In genomic region chr2:68088950-68089349, GRCh38 we compare ENCODE assay signal across 29 cellular contexts. TPM values are rescaled to one million over a fixed set of nuclear protein-coding genes. Genes with fewer than 3 reads are reported as not detected.
A peak's percentile ranks its signal among the peaks of the same experiment; 100 is the strongest.
DNase-seq lines count a peak whose midpoint lies in the region; TF ChIP-seq lines count a peak whose summit lies in the region.
"Had no signal": no experiment of that assay in that cellular context is flagged by ENCODE, and none has a peak within 500 bp of the region (broad histone marks: within the 10 kb centered on the region; RNA-seq: fewer than 3 reads in every experiment).

No MANE protein-coding gene starts in this region.

- no peaks in the 10 kb centered on the region for H3K9me3 Mint-ChIP-seq in T-helper 2 cell treated with Interferon-gamma antibody and Interleukin-4, amounts not matched to agents 5 μg/mL and 100 μg/mL, for 36 hours
- no peaks in the 10 kb centered on the region for H3K9me3 Mint-ChIP-seq in CD14-positive monocyte
- H3K9me3 Mint-ChIP-seq: central memory CD8-positive, alpha-beta T cell; effector memory CD8-positive, alpha-beta T cell; naive B cell had no signal

- H3K36me3 Mint-ChIP-seq in T-helper 2 cell treated with Interferon-gamma antibody and Interleukin-4, amounts not matched to agents 5 μg/mL and 100 μg/mL, for 36 hours (ENCODE audit: low read depth): no peaks in the 10 kb centered on the region
- H3K36me3 Mint-ChIP-seq in CD14-positive monocyte: no peaks in the 10 kb centered on the region
- H3K36me3 Mint-ChIP-seq: naive B cell had no signal

- H3K79me2 ChIP-seq in Loucy (ENCODE audit: insufficient read depth, low read length): no peaks in the 10 kb centered on the region

- H3K36me3 ChIP-seq in Loucy (ENCODE audit: insufficient read depth, low read length) (no peaks in the 10 kb centered on the region), mesenchymal stem cell (ENCODE audit: control insufficient read depth in 1 of 2, insufficient read depth in 2 of 2, low read depth in 1 of 2, low read length in 2 of 2) (no peaks in the 10 kb centered on the region)
- H3K36me3 ChIP-seq: BE2C, heart left ventricle, tibial nerve, WERI-Rb-1 had no signal

- H3K27me3 ChIP-seq in Loucy (ENCODE audit: insufficient read depth, low read length, poor library complexity, severe bottlenecking) (no peaks in the 10 kb centered on the region), mesenchymal stem cell (ENCODE audit: control insufficient read depth in 1 of 2, insufficient read depth in 1 of 2, low read length in 2 of 2) (peaks cover 0 to 8% of the 10 kb centered on the region in 2 experiments)
- H3K27me3 ChIP-seq: BE2C, body of pancreas, heart left ventricle, tibial nerve had no signal

- H3K9ac ChIP-seq in Loucy (ENCODE audit: low read depth, low read length, poor library complexity, severe bottlenecking) (peak overlapping the region; percentile 49), mesenchymal stem cell (ENCODE audit: low read length) (no peak overlapping the region)

- peaks cover 43% of the 10 kb centered on the region for H3K4me1 Mint-ChIP-seq in T-helper 2 cell treated with Interferon-gamma antibody and Interleukin-4, amounts not matched to agents 5 μg/mL and 100 μg/mL, for 36 hours (ENCODE audit: low read depth)
- peaks cover 6% of the 10 kb centered on the region for H3K4me1 Mint-ChIP-seq in CD14-positive monocyte
- H3K4me1 Mint-ChIP-seq: central memory CD8-positive, alpha-beta T cell; naive B cell had no signal

- no peak overlapping the region for H3K27ac ChIP-seq in mesenchymal stem cell (ENCODE audit: low read length, poor library complexity, severe bottlenecking)
- H3K27ac ChIP-seq: body of pancreas, heart left ventricle, tibial nerve, WERI-Rb-1 had no signal

- no peaks in the 10 kb centered on the region for H3K9me2 ChIP-seq in Loucy (replicated peaks; ENCODE audit: low read depth, low read length)

- no peak overlapping the region for H2BK5ac ChIP-seq in mesenchymal stem cell (ENCODE audit: low read depth, low read length, poor library complexity, severe bottlenecking)

- no peak overlapping the region for H4K8ac ChIP-seq in mesenchymal stem cell (ENCODE audit: low read length)

- WGBS in mesenchymal stem cell: no CpG with 5 or more reads among the region's 2 CpGs

- H3K9me3 ChIP-seq in Loucy (ENCODE audit: insufficient read depth, low read depth, low read length) (no peaks in the 10 kb centered on the region), mesenchymal stem cell (ENCODE audit: control insufficient read depth, low read length) (no peaks in the 10 kb centered on the region)
- H3K9me3 ChIP-seq: BE2C, body of pancreas, heart left ventricle, tibial nerve had no signal

- peaks cover 50% of the 10 kb centered on the region for H3K4me1 ChIP-seq in Loucy (ENCODE audit: insufficient read depth, low read length, poor library complexity, severe bottlenecking)
- H3K4me1 ChIP-seq in mesenchymal stem cell (ENCODE audit: control insufficient read depth, insufficient read depth, low read depth, low read length): no peaks in the 10 kb centered on the region
- H3K4me1 ChIP-seq: BE2C, body of pancreas, heart left ventricle, tibial nerve had no signal

- peak overlapping the region; percentile 39 for H3K4me3 Mint-ChIP-seq in T-helper 2 cell treated with Interferon-gamma antibody and Interleukin-4, amounts not matched to agents 5 μg/mL and 100 μg/mL, for 36 hours
- no peak overlapping the region for H3K4me3 Mint-ChIP-seq in CD14-positive monocyte
- H3K4me3 Mint-ChIP-seq: central memory CD8-positive, alpha-beta T cell; effector memory CD8-positive, alpha-beta T cell; naive B cell had no signal

- H2BK15ac ChIP-seq in mesenchymal stem cell (ENCODE audit: low read depth, poor library complexity, severe bottlenecking): no peak overlapping the region

- no peak overlapping the region for H3K4ac ChIP-seq in mesenchymal stem cell (ENCODE audit: low read depth in 1 of 2, low read length in 2 of 2)

- peak overlapping the region; percentile 77 for H3K27ac Mint-ChIP-seq in T-helper 2 cell treated with Interferon-gamma antibody and Interleukin-4, amounts not matched to agents 5 μg/mL and 100 μg/mL, for 36 hours
- H3K27ac Mint-ChIP-seq in CD14-positive monocyte: no peak overlapping the region
- H3K27ac Mint-ChIP-seq: effector memory CD8-positive, alpha-beta T cell; progenitor cell of endocrine pancreas had no signal

- no peak overlapping the region for H3K18ac ChIP-seq in mesenchymal stem cell (ENCODE audit: low read depth in 1 of 2, low read length in 2 of 2)

- no peak overlapping the region for H2BK12ac ChIP-seq in mesenchymal stem cell (ENCODE audit: low read length in 2 of 2)

- no peak overlapping the region for H3K14ac ChIP-seq in mesenchymal stem cell (ENCODE audit: low read length in 2 of 2)

- H3K4me3 ChIP-seq in Loucy (ENCODE audit: low read length, poor library complexity, severe bottlenecking) (peak overlapping the region; percentile 52), mesenchymal stem cell (ENCODE audit: insufficient read depth in 1 of 2, low read depth in 1 of 2, low read length in 2 of 2) (no peak overlapping the region)
- H3K4me3 ChIP-seq: body of pancreas, heart left ventricle, tibial nerve had no signal

- peaks cover 10% of the 10 kb centered on the region for H3K27me3 Mint-ChIP-seq in T-helper 2 cell treated with Interferon-gamma antibody and Interleukin-4, amounts not matched to agents 5 μg/mL and 100 μg/mL, for 36 hours (ENCODE audit: low read depth)
- peaks cover 0 to 3% (median 0%) of the 10 kb centered on the region in 3 donors for H3K27me3 Mint-ChIP-seq in CD14-positive monocyte (ENCODE audit: low read depth in 3 of 3)
- H3K27me3 Mint-ChIP-seq: central memory CD8-positive, alpha-beta T cell; naive B cell had no signal

- H2AFZ ChIP-seq in Loucy (ENCODE audit: low read length) (peak overlapping the region; percentile 42; the same call in 1 of the 2 replicates), mesenchymal stem cell (ENCODE audit: low read depth, low read length) (no peak overlapping the region)

- H4K20me1 ChIP-seq in Loucy (ENCODE audit: insufficient read depth, low read length, poor library complexity, severe bottlenecking): no peaks in the 10 kb centered on the region

- no peaks in the 10 kb centered on the region for H3K79me1 ChIP-seq in mesenchymal stem cell (replicated peaks; ENCODE audit: low read length, poor library complexity, severe bottlenecking)

- no peak overlapping the region for H2BK120ac ChIP-seq in mesenchymal stem cell (ENCODE audit: low read depth, low read length)

- H4K91ac ChIP-seq in mesenchymal stem cell (ENCODE audit: low read length): no peak overlapping the region

- peaks cover 7% of the 10 kb centered on the region for H3F3A ChIP-seq in Loucy (ENCODE audit: low read depth)

- H3K4me2 ChIP-seq in Loucy (ENCODE audit: low read depth, low read length, poor library complexity, severe bottlenecking) (peak overlapping the region; percentile 69), mesenchymal stem cell (ENCODE audit: low read length, poor library complexity, severe bottlenecking) (no peak overlapping the region)

- no peak for TF ChIP-seq CTCF in Loucy (conservative IDR thresholded peaks at IDR 0.05; ENCODE audit: low read length)
- TF ChIP-seq CTCF in CD14-positive monocyte (IDR thresholded peaks at IDR 0.05): no peak

- DNase-seq in ELR (ENCODE audit: low read depth) (peak; percentile 36), mesenchymal stem cell (peak; percentile 21), SW480 (ENCODE audit: low spot score) (no peak), HEK293T (ENCODE audit: extremely low spot score) (no peak), CD14-positive monocyte (ENCODE audit: low spot score) (no peak)
- DNase-seq in T-helper 2 cell treated with Interferon-gamma antibody and Interleukin-4, amounts not matched to agents 5 μg/mL and 100 μg/mL, for 36 hours (ENCODE audit: low spot score): no peak
- DNase-seq: activated CD4-positive, alpha-beta T cell treated with anti-CD3 and anti-CD28 coated beads, Interleukin-2, amount 50 U/mL, for 1 hour; activated naive CD4-positive, alpha-beta T cell; activated T-cell treated with anti-CD3 and anti-CD28 coated beads, Interleukin-2, amount 50 U/mL, for 48 hours; BE2C; body of pancreas; COR-L47; effector memory CD8-positive, alpha-beta T cell; foreskin fibroblast; GF-D8; heart left ventricle; left ventricle myocardium superior; naive B cell; NCI-H1105; NCI-H187 treated with DMSO at 0.1 percent for 48 hours; NCI-H510A treated with DMSO at 0.1 percent for 48 hours; stimulated activated CD4-positive, alpha-beta T cell treated with anti-CD3 and anti-CD28 coated beads, Interleukin-12 subunit alpha, Interleukin-12 subunit beta, amount 100 ng/mL, for 4 hours; stimulated activated CD4-positive, alpha-beta T cell treated with anti-CD3 and anti-CD28 coated beads, Interleukin-4, amount 100 ng/mL, for 1 hour; T-helper 9 cell; WERI-Rb-1 had no signal

- H3K23ac ChIP-seq in mesenchymal stem cell (ENCODE audit: low read length in 2 of 2): no peak overlapping the region

- no peak overlapping the region for H2AK5ac ChIP-seq in mesenchymal stem cell (ENCODE audit: low read length, severe bottlenecking)

- POLR2A ChIA-PET in HEK293T (lab: Yijun Ruan, JAX): interaction anchor here (0.8 kb wide), 1 partner anchor 26 kb away, joined by 3 read pairs; the partner anchor contains the start of gene C1D

- intact Hi-C loops in CD14-positive monocyte (cut with micrococcal nuclease): no loop called here

- CTCF ChIA-PET in HEK293T (lab: Yijun Ruan, JAX): no interaction called here

TF ChIP-seq in HEK293T, 16 proteins besides CTCF, POLR2A, EP300 and RAD21 (continues in another document):
- TF ChIP-seq BHLHE40 (IDR thresholded peaks at IDR 0.05; ENCODE audit: borderline replicate concordance) (no peak), PKNOX1 (IDR thresholded peaks at IDR 0.05) (no peak), NFRKB (IDR thresholded peaks at IDR 0.05) (no peak), TARDBP (IDR thresholded peaks at IDR 0.05) (no peak), HDGF (IDR thresholded peaks at IDR 0.05; ENCODE audit: borderline replicate concordance) (no peak), ZNF384 (IDR thresholded peaks at IDR 0.05) (no peak), ELF4 (IDR thresholded peaks at IDR 0.05) (no peak), SP1 (IDR thresholded peaks at IDR 0.05) (no peak), L3MBTL2 (conservative IDR thresholded peaks at IDR 0.05) (no peak), ARNT (IDR thresholded peaks at IDR 0.05) (no peak), FOXK2 (IDR thresholded peaks at IDR 0.05) (no peak), FOXM1 (IDR thresholded peaks at IDR 0.05; ENCODE audit: borderline replicate concordance) (no peak)

RNA-seq across cellular contexts. Expression of gene C1D, which starts 26.1 kb away (rescaled TPM):
- polyA plus RNA-seq in mesenchymal stem cell (2013, experiment 1 of 2): 28.9 TPM
- polyA plus RNA-seq in mesenchymal stem cell (2013, experiment 2 of 2): 30.1 TPM
- polyA plus RNA-seq in CD14-positive monocyte: 10 to 100 TPM; 49.7 to 58.4 TPM

Comparison
In these comparisons a context has a peak if more than half of its experiments do, and no peak if none do; other contexts are left out.
1. DNase-seq: peak in ELR (single experiment) and mesenchymal stem cell (single experiment); none in T-helper 2 cell treated with Interferon-gamma antibody and Interleukin-4, amounts not matched to agents 5 μg/mL and 100 μg/mL, for 36 hours (single experiment), SW480 (single experiment), HEK293T (single experiment) and CD14-positive monocyte (single experiment).